15 cellular contexts compared by ENCODE assay signal in genomic region chr19:35559281-35559659, GRCh38. TPM values are rescaled to one million over a fixed set of nuclear protein-coding genes. Genes with fewer than 3 reads are reported as not detected.
DNase-seq lines count a peak whose midpoint lies in the region; ATAC-seq and TF ChIP-seq lines count a peak whose summit lies in the region.
"Had no signal": no experiment of that assay in that cellular context is flagged by ENCODE, and none has a peak within 500 bp of the region (broad histone marks: within the 10 kb centered on the region; RNA-seq: fewer than 3 reads in every experiment).

No MANE protein-coding gene starts in this region.

- CTCF ChIA-PET in SK-N-SH (lab: Yijun Ruan, JAX) = interaction anchor here (0.7 to 2.8 kb wide), 2 partner anchors 11 to 25 kb away, joined by 3 to 16 read pairs; no protein-coding TSS in a partner anchor

- no peak overlapping the region for H3K9ac ChIP-seq in SK-N-SH

- DNase-seq in SK-N-SH = no peak
- peak; percentile 67 for DNase-seq in NAMALWA (ENCODE audit: low spot score)
- DNase-seq in spleen = peak; percentile 69
- DNase-seq in COLO829 (ENCODE audit: low spot score) = no peak
- no peak for DNase-seq in activated CD4-positive, alpha-beta T cell treated with anti-CD3 and anti-CD28 coated beads, Interleukin-2, amount 50 U/mL, for 1 hour
- no peak for DNase-seq in erythroblast (lab: John Stamatoyannopoulos, UW)
- DNase-seq: activated CD8-positive, alpha-beta T cell treated with anti-CD3 and anti-CD28 coated beads for 36 hours; EL; NCI-H1694 had no signal

- WGBS in SK-N-SH (ENCODE audit: low lambda C conversion rate) = 14% methylated on average over 10 of the region's 11 CpGs
- WGBS in spleen, 5 donors = 60 to 70% (median 66%) methylated on average over 11 of the region's 11 CpGs

- H3K9me3 ChIP-seq in SK-N-SH = no peaks in the 10 kb centered on the region
- no peaks in the 10 kb centered on the region for H3K9me3 ChIP-seq in spleen

- no peak overlapping the region for H3K4me3 ChIP-seq in SK-N-SH (ENCODE audit: low read depth in 2 of 2, low read length in 1 of 2)
- H3K4me3 ChIP-seq in spleen = no peak overlapping the region

- H3K9me2 ChIP-seq in SK-N-SH = no peaks in the 10 kb centered on the region

- intact Hi-C loops in spleen (cut with DNase I; ENCODE audit: low total_unique reads) = loop anchor here (10.0 kb wide), 1 partner anchor 156 kb away; the partner anchor contains the start of gene KMT2B

- no peak overlapping the region for H2AFZ ChIP-seq in SK-N-SH (ENCODE audit: low read depth)

- no peaks in the 10 kb centered on the region for H3F3A ChIP-seq in SK-N-SH (replicated peaks; ENCODE audit: insufficient read depth)

- H3K4me2 ChIP-seq in SK-N-SH = no peak overlapping the region

- no peaks in the 10 kb centered on the region for H4K20me1 ChIP-seq in SK-N-SH (ENCODE audit: insufficient read depth)

- no peak overlapping the region for H3K27ac ChIP-seq in SK-N-SH (ENCODE audit: low read depth in 2 of 2, low read length in 1 of 2)
- no peak overlapping the region for H3K27ac ChIP-seq in spleen

- no peak for TF ChIP-seq RAD21 in SK-N-SH (IDR thresholded peaks at IDR 0.05; ENCODE audit: low read length)

- TF ChIP-seq POLR2A in spleen (IDR thresholded peaks at IDR 0.05) = no peak
- no peak for TF ChIP-seq POLR2A in erythroblast (IDR thresholded peaks at IDR 0.05; ENCODE audit: low read length)

- peaks cover 58% of the 10 kb centered on the region for H3K27me3 ChIP-seq in SK-N-SH (ENCODE audit: insufficient read depth)
- peaks cover 0 to 79% (median 29%) of the 10 kb centered on the region in 7 donors for H3K27me3 ChIP-seq in spleen (replicated peaks in 1 of 7)

- H3K36me3 ChIP-seq in SK-N-SH (replicated peaks in 1 of 2; ENCODE audit: control insufficient read depth in 1 of 2, insufficient read depth in 2 of 2, low read length in 1 of 2) (no peaks in the 10 kb centered on the region), spleen (no peaks in the 10 kb centered on the region)

- H3K4me1 ChIP-seq in SK-N-SH (ENCODE audit: control insufficient read depth in 1 of 2, insufficient read depth in 2 of 2, low read depth in 1 of 2, low read length in 1 of 2) = peaks cover 0 to 11% of the 10 kb centered on the region in 2 experiments; a peak in 1 of 4 replicates
- peaks cover 5 to 23% (median 16%) of the 10 kb centered on the region in 6 donors for H3K4me1 ChIP-seq in spleen

- ATAC-seq in SK-N-SH treated with all-trans-retinoic acid at 6 μM for 48 hours (no peak), GM21619 (IDR thresholded peaks at IDR 0.05; ENCODE audit: unreplicated experiment) (peak; percentile 70)
- ATAC-seq: activated CD8-positive, alpha-beta T cell treated with anti-CD3 and anti-CD28 coated beads for 36 hours had no signal

- TF ChIP-seq CTCF in SK-N-SH (IDR thresholded peaks at IDR 0.05) = no peak
- no peak for TF ChIP-seq CTCF in spleen (IDR thresholded peaks at IDR 0.05 in 8 of 11, conservative IDR thresholded peaks at IDR 0.05 in 3 of 11)

- no peaks in the 10 kb centered on the region for H3K79me2 ChIP-seq in SK-N-SH (ENCODE audit: insufficient read depth)

- POLR2A ChIA-PET in SK-N-SH (lab: Yijun Ruan, JAX) = no interaction called here

- no peak for TF ChIP-seq EP300 in SK-N-SH (IDR thresholded peaks at IDR 0.05; ENCODE audit: borderline replicate concordance in 1 of 2, low read depth in 1 of 2, low read length in 1 of 2)

TF ChIP-seq in SK-N-SH, 30 proteins besides CTCF, POLR2A, EP300 and RAD21 (continues in another document):
- no peak for TF ChIP-seq ELF1 (IDR thresholded peaks at IDR 0.05)
- TF ChIP-seq NFIC (IDR thresholded peaks at IDR 0.05; ENCODE audit: borderline replicate concordance) = no peak
- TF ChIP-seq GABPA (IDR thresholded peaks at IDR 0.05; ENCODE audit: low read depth) = no peak
- no peak for TF ChIP-seq RFX5 (IDR thresholded peaks at IDR 0.05; ENCODE audit: low read length)
- TF ChIP-seq REST (IDR thresholded peaks at IDR 0.05; ENCODE audit: low read depth, low read length) = peak; percentile 70; the same call in 1 of the 2 replicates

TF ChIP-seq in SK-N-SH treated with all-trans-retinoic acid at 6 μM for 48 hours, 23 proteins besides CTCF, POLR2A, EP300 and RAD21 (continues in another document):
- TF ChIP-seq SNAI2 (CRISPR knock-in tag; IDR thresholded peaks at IDR 0.05) (no peak), POU6F1 (CRISPR knock-in tag; IDR thresholded peaks at IDR 0.05; ENCODE audit: borderline replicate concordance, low read depth) (no peak), CSDC2 (CRISPR knock-in tag; IDR thresholded peaks at IDR 0.05) (no peak), ISL1 (CRISPR knock-in tag; IDR thresholded peaks at IDR 0.05) (no peak), ZC3H10 (CRISPR knock-in tag; IDR thresholded peaks at IDR 0.05) (no peak), TOX (CRISPR knock-in tag; IDR thresholded peaks at IDR 0.05; ENCODE audit: borderline replicate concordance) (no peak), PATZ1 (CRISPR knock-in tag; IDR thresholded peaks at IDR 0.05; ENCODE audit: borderline replicate concordance) (no peak), ZFP3 (CRISPR knock-in tag; IDR thresholded peaks at IDR 0.05) (no peak), GLIS3 (CRISPR knock-in tag; IDR thresholded peaks at IDR 0.05) (no peak), ZNF70 (CRISPR knock-in tag; IDR thresholded peaks at IDR 0.05) (no peak), CSRNP3 (CRISPR knock-in tag; IDR thresholded peaks at IDR 0.05) (no peak), BACH2 (CRISPR knock-in tag; IDR thresholded peaks at IDR 0.05; ENCODE audit: borderline replicate concordance) (no peak), ZFP30 (CRISPR knock-in tag; IDR thresholded peaks at IDR 0.05) (no peak), ZNF565 (CRISPR knock-in tag; conservative IDR thresholded peaks at IDR 0.05; ENCODE audit: low read depth) (no peak), PPARA (CRISPR knock-in tag; IDR thresholded peaks at IDR 0.05; ENCODE audit: borderline replicate concordance) (no peak)

RNA-seq across cellular contexts. Expression of gene ATP4A, which starts 4.2 kb away (rescaled TPM):
- polyA plus RNA-seq in SK-N-SH (2012; rRNA removed) (not detected in 2 replicates), spleen (not detected)
- not detected in 2 replicates for polyA plus RNA-seq in SK-N-SH (2012; cell fraction: cytosol; rRNA removed)
- 0.01 and 0.05 TPM in 2 replicates for polyA plus RNA-seq in SK-N-SH (2012; cell fraction: nucleus; rRNA removed)
- total RNA-seq in spleen = not detected
- total RNA-seq: activated CD8-positive, alpha-beta T cell treated with anti-CD3 and anti-CD28 coated beads for 36 hours; activated naive CD4-positive, alpha-beta T cell treated with anti-CD3 and anti-CD28 coated beads, Interleukin-2, amount 50 U/mL, for 72 hours; mononuclear cell; T-helper 1 cell treated with Interleukin-12 subunit alpha and Interleukin-12 subunit beta and Interleukin-4 antibody, amounts not matched to agents 30 ng/mL and 1 ng/mL, for 36 hours had no signal

RNA-seq across cellular contexts. Expression of gene TMEM147, which starts 13.8 kb away (rescaled TPM):
- polyA plus RNA-seq in SK-N-SH (2012; rRNA removed) = 201 and 202 TPM in 2 replicates
- polyA plus RNA-seq in SK-N-SH (2012; cell fraction: cytosol; rRNA removed) = 137 and 160 TPM in 2 replicates
- polyA plus RNA-seq in SK-N-SH (2012; cell fraction: nucleus; rRNA removed) = 156 and 198 TPM in 2 replicates
- total RNA-seq in spleen = 10 to 100 TPM; 47.6 to 67.7 (median 50.4) TPM
- 10 to 100 TPM; 57.9 to 88.7 (median 78.7) TPM for polyA plus RNA-seq in spleen

RNA-seq across cellular contexts. Expression of gene GAPDHS, which starts 26.0 kb away (rescaled TPM):
- polyA plus RNA-seq in SK-N-SH (2012; rRNA removed) (not detected in 2 replicates), spleen (under 1 TPM in 2 of 3 donors, not detected in 1; 0.13 to 0.14 TPM)
- not detected in 2 replicates for polyA plus RNA-seq in SK-N-SH (2012; cell fraction: cytosol; rRNA removed)
- polyA plus RNA-seq in SK-N-SH (2012; cell fraction: nucleus; rRNA removed) = not detected in 2 replicates
- under 1 TPM in 1 of 7 donors, not detected in 6; 0.17 TPM for total RNA-seq in spleen
- total RNA-seq: activated CD8-positive, alpha-beta T cell treated with anti-CD3 and anti-CD28 coated beads for 36 hours; activated naive CD4-positive, alpha-beta T cell treated with anti-CD3 and anti-CD28 coated beads, Interleukin-2, amount 50 U/mL, for 72 hours; mononuclear cell; T-helper 1 cell treated with Interleukin-12 subunit alpha and Interleukin-12 subunit beta and Interleukin-4 antibody, amounts not matched to agents 30 ng/mL and 1 ng/mL, for 36 hours had no signal

RNA-seq across cellular contexts. Expression of gene PMIS2, which starts 26.7 kb away (rescaled TPM):
- polyA plus RNA-seq in SK-N-SH (2012; rRNA removed) (not detected in 2 replicates), spleen (not detected)
- not detected in 2 replicates for polyA plus RNA-seq in SK-N-SH (2012; cell fraction: cytosol; rRNA removed)
- polyA plus RNA-seq in SK-N-SH (2012; cell fraction: nucleus; rRNA removed) = not detected in 2 replicates
- not detected for total RNA-seq in spleen
- total RNA-seq: activated CD8-positive, alpha-beta T cell treated with anti-CD3 and anti-CD28 coated beads for 36 hours; activated naive CD4-positive, alpha-beta T cell treated with anti-CD3 and anti-CD28 coated beads, Interleukin-2, amount 50 U/mL, for 72 hours; mononuclear cell; T-helper 1 cell treated with Interleukin-12 subunit alpha and Interleukin-12 subunit beta and Interleukin-4 antibody, amounts not matched to agents 30 ng/mL and 1 ng/mL, for 36 hours had no signal
- polyA plus RNA-seq: thymus had no signal

RNA-seq across cellular contexts. Expression of gene SBSN, which starts 31.2 kb away (rescaled TPM):
- polyA plus RNA-seq in SK-N-SH (2012; rRNA removed) (0.16 and 0.25 TPM in 2 replicates), spleen (under 1 TPM; 0.05 to 0.33 (median 0.19) TPM)
- 0.06 and 0.07 TPM in 2 replicates for polyA plus RNA-seq in SK-N-SH (2012; cell fraction: cytosol; rRNA removed)
- polyA plus RNA-seq in SK-N-SH (2012; cell fraction: nucleus; rRNA removed) = 0.13 and 0.16 TPM in 2 replicates
- total RNA-seq in spleen = not detected
- total RNA-seq: activated CD8-positive, alpha-beta T cell treated with anti-CD3 and anti-CD28 coated beads for 36 hours; activated naive CD4-positive, alpha-beta T cell treated with anti-CD3 and anti-CD28 coated beads, Interleukin-2, amount 50 U/mL, for 72 hours; mononuclear cell; T-helper 1 cell treated with Interleukin-12 subunit alpha and Interleukin-12 subunit beta and Interleukin-4 antibody, amounts not matched to agents 30 ng/mL and 1 ng/mL, for 36 hours had no signal

Comparison
In these comparisons a context has a peak if more than half of its experiments do, and no peak if none do; other contexts are left out.
1. DNase-seq: peak in NAMALWA (single experiment) and spleen (single experiment); none in SK-N-SH (single experiment), COLO829 (single experiment), activated CD4-positive, alpha-beta T cell treated with anti-CD3 and anti-CD28 coated beads, Interleukin-2, amount 50 U/mL, for 1 hour (single experiment) and erythroblast (0 of 2).